Comparison of ENCODE assay signal across 13 cellular contexts in the genomic region with DNA sequence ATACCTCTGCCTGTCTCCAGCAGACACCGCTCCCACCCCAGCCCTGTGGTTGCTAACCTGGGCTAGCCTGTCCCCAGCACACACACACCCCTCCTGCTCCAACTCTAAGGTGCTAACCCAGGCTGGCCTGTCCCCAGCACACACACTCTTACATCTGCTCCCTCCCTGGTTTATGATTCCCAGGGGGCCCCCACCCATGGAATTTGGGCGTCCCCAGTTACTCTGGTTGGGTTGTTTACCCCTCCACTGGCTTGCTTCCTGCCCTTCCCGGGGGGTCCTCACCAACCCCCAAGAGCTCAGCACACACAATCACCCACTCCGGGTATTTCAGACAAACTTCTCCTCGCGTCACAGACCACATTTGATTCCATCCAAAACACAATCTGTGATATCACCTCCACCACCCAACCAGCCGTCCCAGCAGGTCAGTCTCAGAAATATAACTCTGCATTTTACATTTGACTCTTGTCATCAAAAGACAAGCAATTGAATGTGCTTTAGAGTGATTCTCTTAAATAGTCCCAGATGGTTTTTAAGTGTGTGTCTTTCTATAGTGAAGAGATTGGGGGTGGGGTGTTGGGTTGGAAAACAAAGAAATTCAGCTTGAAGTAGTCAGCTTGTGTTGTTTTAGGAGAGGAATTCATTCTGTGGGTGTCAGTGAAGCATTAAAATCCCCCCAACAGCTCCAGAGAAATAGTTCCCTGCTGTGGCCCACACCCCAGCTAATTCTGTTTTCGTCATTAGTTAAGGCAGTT. TPM values are rescaled to one million over a fixed set of nuclear protein-coding genes. Genes with fewer than 3 reads are reported as not detected.
DNase-seq lines count a peak whose midpoint lies in the region; ATAC-seq and TF ChIP-seq lines count a peak whose summit lies in the region.
"Had no signal": no experiment of that assay in that cellular context is flagged by ENCODE, and none has a peak within 500 bp of the region (broad histone marks: within the 10 kb centered on the region; RNA-seq: fewer than 3 reads in every experiment).

No MANE protein-coding gene starts in this region.

- H3K4me3 Mint-ChIP-seq in osteocyte (ENCODE audit: unreplicated experiment): peak overlapping the region; percentile 54
- H3K4me3 Mint-ChIP-seq: activated CD4-positive, alpha-beta T cell treated with anti-CD3 and anti-CD28 coated beads, Interleukin-2, amount 10 ng/mL, durations not matched to agents 24 days and 14 days; CD4-positive, CD25-positive, alpha-beta regulatory T cell had no signal

- WGBS in gastroesophageal sphincter (ENCODE audit: low coverage in 1 of 2), 2 donors: 42 to 44% methylated on average over 4 to 8 of the region's 8 CpGs

- no peaks in the 10 kb centered on the region for H3K9me3 Mint-ChIP-seq in osteocyte (ENCODE audit: unreplicated experiment)
- H3K9me3 Mint-ChIP-seq: activated CD4-positive, alpha-beta T cell treated with anti-CD3 and anti-CD28 coated beads, Interleukin-2, amount 10 ng/mL, durations not matched to agents 24 days and 14 days had no signal

- no peak for TF ChIP-seq POLR2A in gastroesophageal sphincter (IDR thresholded peaks at IDR 0.05)

- peaks cover 100% of the 10 kb centered on the region for H3K4me1 Mint-ChIP-seq in osteocyte (ENCODE audit: unreplicated experiment)
- H3K4me1 Mint-ChIP-seq: activated CD4-positive, alpha-beta T cell treated with anti-CD3 and anti-CD28 coated beads, Interleukin-2, amount 10 ng/mL, durations not matched to agents 24 days and 14 days had no signal

- DNase-seq in DMS79 treated with DMSO at 0.1 percent for 48 hours (lab: John Stamatoyannopoulos, UW) (peak; percentile 71), NT2/D1 (ENCODE audit: low read depth, low spot score) (peak; percentile 65), osteocyte (ENCODE audit: extremely low spot score, unreplicated experiment) (no peak), NCI-H1694 (lab: John Stamatoyannopoulos, UW) (no peak), islet precursor cell (no peak), NCI-H1105 (lab: John Stamatoyannopoulos, UW) (no peak)
- DNase-seq: activated CD4-positive, alpha-beta T cell treated with anti-CD3 and anti-CD28 coated beads, Interleukin-2, amount 10 ng/mL, durations not matched to agents 24 days and 14 days; activated naive CD4-positive, alpha-beta T cell; CD4-positive, CD25-positive, alpha-beta regulatory T cell; effector CD8-positive, alpha-beta T cell; NCI-H226 had no signal

- no peak for ATAC-seq in gastroesophageal sphincter
- ATAC-seq in GM19324 (IDR thresholded peaks at IDR 0.05; ENCODE audit: low FRiP score, unreplicated experiment): no peak

- peaks cover 35% of the 10 kb centered on the region for H3K36me3 Mint-ChIP-seq in osteocyte (ENCODE audit: unreplicated experiment)
- H3K36me3 Mint-ChIP-seq: CD4-positive, CD25-positive, alpha-beta regulatory T cell had no signal

- H3K27ac Mint-ChIP-seq in osteocyte (ENCODE audit: unreplicated experiment): peak overlapping the region; percentile 97
- H3K27ac Mint-ChIP-seq: activated CD4-positive, alpha-beta T cell treated with anti-CD3 and anti-CD28 coated beads, Interleukin-2, amount 10 ng/mL, durations not matched to agents 24 days and 14 days; CD4-positive, CD25-positive, alpha-beta regulatory T cell had no signal

- H3K36me3 ChIP-seq in NT2/D1 (ENCODE audit: insufficient read depth, insufficient read length, low read length) (peaks cover 35% of the 10 kb centered on the region), gastroesophageal sphincter (no peaks in the 10 kb centered on the region)

- H3K27me3 ChIP-seq in NT2/D1 (ENCODE audit: insufficient read depth, insufficient read length) (no peaks in the 10 kb centered on the region), gastroesophageal sphincter (no peaks in the 10 kb centered on the region)

- H3K4me1 ChIP-seq in NT2/D1 (ENCODE audit: insufficient read depth, insufficient read length) (peaks cover 2% of the 10 kb centered on the region), gastroesophageal sphincter (peaks cover 11 to 100% (median 44%) of the 10 kb centered on the region in 3 donors)

- H3K9ac ChIP-seq in NT2/D1 (ENCODE audit: insufficient read length, low read depth): no peak overlapping the region

- peak overlapping the region; percentile 84 to 99 (median 96) for H3K27ac ChIP-seq in gastroesophageal sphincter

- no peak for TF ChIP-seq CTCF in gastroesophageal sphincter (IDR thresholded peaks at IDR 0.05)
- TF ChIP-seq CTCF in osteocyte (IDR thresholded peaks at IDR 0.05): no peak

- TF ChIP-seq EP300 in gastroesophageal sphincter (IDR thresholded peaks at IDR 0.05): no peak

- no peak overlapping the region for H3K4me3 ChIP-seq in NT2/D1 (ENCODE audit: insufficient read length, low read depth)
- H3K4me3 ChIP-seq in gastroesophageal sphincter: no peak overlapping the region

- H3K27me3 Mint-ChIP-seq in osteocyte (ENCODE audit: unreplicated experiment): no peaks in the 10 kb centered on the region

- no peaks in the 10 kb centered on the region for H3K9me3 ChIP-seq in NT2/D1 (ENCODE audit: insufficient read depth, low read length)
- H3K9me3 ChIP-seq in gastroesophageal sphincter: no peaks in the 10 kb centered on the region

RNA-seq across cellular contexts. Expression of a gene that starts 20.1 kb away (rescaled TPM):
- total RNA-seq in gastroesophageal sphincter (100 to 1,000 TPM; 478 to 945 (median 543) TPM), osteocyte (2,001 and 2,067 TPM in 2 replicates)
- total RNA-seq: activated CD4-positive, alpha-beta T cell treated with anti-CD3 and anti-CD28 coated beads, Interleukin-2, amount 10 ng/mL, durations not matched to agents 24 days and 14 days; CD4-positive, CD25-positive, alpha-beta regulatory T cell had no signal

RNA-seq across cellular contexts. Expression of a gene that starts 20.3 kb away (rescaled TPM):
- total RNA-seq in gastroesophageal sphincter: 100 to 1,000 TPM; 278 to 618 (median 440) TPM
- 3,181 and 3,589 TPM in 2 replicates for total RNA-seq in osteocyte
- total RNA-seq: activated CD4-positive, alpha-beta T cell treated with anti-CD3 and anti-CD28 coated beads, Interleukin-2, amount 10 ng/mL, durations not matched to agents 24 days and 14 days; CD4-positive, CD25-positive, alpha-beta regulatory T cell had no signal

Comparison
In these comparisons a context has a peak if more than half of its experiments do, and no peak if none do; other contexts are left out.
1. DNase-seq: peak in DMS79 treated with DMSO at 0.1 percent for 48 hours (single experiment) and NT2/D1 (single experiment); none in osteocyte (single experiment), NCI-H1694 (single experiment), islet precursor cell (single experiment) and NCI-H1105 (single experiment).